ENCODE assay signal across 16 cellular contexts in genomic region chr11:131690776-131691557, GRCh38.
DNase-seq lines count a peak whose midpoint lies in the region; FAIRE-seq and TF ChIP-seq lines count a peak whose summit lies in the region.
"Had no signal": no experiment of that assay in that cellular context is flagged by ENCODE, and none has a peak within 500 bp of the region (broad histone marks: within the 10 kb centered on the region; RNA-seq: fewer than 3 reads in every experiment).

No MANE protein-coding gene starts in this region.

- no peaks in the 10 kb centered on the region for H3K9me3 Mint-ChIP-seq in HFFc6
- no peaks in the 10 kb centered on the region for H3K9me3 Mint-ChIP-seq in endothelial cell (ENCODE audit: unreplicated experiment)

- H3K4me3 Mint-ChIP-seq in HFFc6 (peak overlapping the region; percentile 79; the same call in 1 of the 2 replicates), endothelial cell (ENCODE audit: unreplicated experiment) (no peak overlapping the region)

- no peak for TF ChIP-seq POLR2A in endothelial cell of umbilical vein (IDR thresholded peaks at IDR 0.05; ENCODE audit: low read depth, low read length)

- no peak for DNase-seq in HFFc6
- DNase-seq in endothelial cell of umbilical vein (ENCODE audit: low read depth, low spot score): no peak
- DNase-seq in osteoblast (ENCODE audit: insufficient read length, low spot score, missing footprints): peak; percentile 29
- no peak for DNase-seq in OCI-M1 (lab: John Stamatoyannopoulos, UW)
- DNase-seq in endothelial cell (ENCODE audit: low spot score): no peak
- DNase-seq in HT-29 (ENCODE audit: low spot score): no peak
- DNase-seq: GF-D8, NCI-H187 treated with DMSO at 0.1 percent for 48 hours, SJCRH30 had no signal

- dilution Hi-C loops in endothelial cell of umbilical vein (cut with MboI; ENCODE audit: extremely low pct_ligation_motif_present, low sequenced_read_pairs): no loop called here

- POLR2A ChIA-PET in endothelial cell of umbilical vein (lab: Charles Lee): no interaction called here

- H3K27ac ChIP-seq in BLaER1 (no peak overlapping the region), endothelial cell of umbilical vein (ENCODE audit: insufficient read depth, low read depth, low read length) (no peak overlapping the region), osteoblast (ENCODE audit: low read depth, low read length) (no peak overlapping the region)
- H3K27ac ChIP-seq: A549, C4-2B, RWPE1, SJCRH30 had no signal

- H3K27me3 Mint-ChIP-seq in HFFc6 (ENCODE audit: insufficient read depth) (peaks cover 7% of the 10 kb centered on the region), endothelial cell (ENCODE audit: unreplicated experiment) (peaks cover 9% of the 10 kb centered on the region)

- H2AFZ ChIP-seq in endothelial cell of umbilical vein (ENCODE audit: low read depth, low read length): peak overlapping the region; percentile 38
- H2AFZ ChIP-seq in osteoblast (ENCODE audit: low read length): no peak overlapping the region

- no peak overlapping the region for H3K9ac ChIP-seq in BLaER1
- no peak overlapping the region for H3K9ac ChIP-seq in endothelial cell of umbilical vein (replicated peaks; ENCODE audit: extremely low read depth, insufficient read depth, low read length)

- no peaks in the 10 kb centered on the region for H3K9me1 ChIP-seq in endothelial cell of umbilical vein (replicated peaks; ENCODE audit: control insufficient read depth, extremely low read depth, insufficient read depth, low read length)

- TF ChIP-seq CTCF in HFFc6 (IDR thresholded peaks at IDR 0.05) (no peak), endothelial cell of umbilical vein (IDR thresholded peaks at IDR 0.05; ENCODE audit: extremely low read depth in 1 of 2, insufficient read depth in 1 of 2, low read depth in 1 of 2, low read length in 2 of 2) (no peak), osteoblast (IDR thresholded peaks at IDR 0.05; ENCODE audit: extremely low read depth, low read depth, low read length) (no peak), endothelial cell (IDR thresholded peaks at IDR 0.05; ENCODE audit: unreplicated experiment) (no peak)

- H3K4me2 ChIP-seq in BLaER1 (peak overlapping the region; percentile 81), endothelial cell of umbilical vein (ENCODE audit: insufficient read depth, low read length) (no peak overlapping the region), osteoblast (ENCODE audit: insufficient read depth, low read length) (peak overlapping the region; percentile 59)
- H3K4me2 ChIP-seq: A549 had no signal

- H3K36me3 Mint-ChIP-seq in HFFc6 (ENCODE audit: low read depth) (no peaks in the 10 kb centered on the region; the same call in 1 of the 2 replicates), endothelial cell (ENCODE audit: low read depth, unreplicated experiment) (peaks cover 3% of the 10 kb centered on the region)

- no peak overlapping the region; the same call in none of the 2 replicates for H3K27ac Mint-ChIP-seq in HFFc6
- H3K27ac Mint-ChIP-seq in endothelial cell (ENCODE audit: unreplicated experiment): no peak overlapping the region

- H4K20me1 ChIP-seq in BLaER1 (peaks cover 46% of the 10 kb centered on the region; the same call in 1 of the 2 replicates), endothelial cell of umbilical vein (replicated peaks; ENCODE audit: control insufficient read depth, extremely low read depth, insufficient read depth, low read length) (no peaks in the 10 kb centered on the region), osteoblast (ENCODE audit: insufficient read depth, low read length) (no peaks in the 10 kb centered on the region)

- H3K4me1 Mint-ChIP-seq in HFFc6 (ENCODE audit: low read depth): peaks cover 52% of the 10 kb centered on the region
- peaks cover 6% of the 10 kb centered on the region for H3K4me1 Mint-ChIP-seq in endothelial cell (ENCODE audit: unreplicated experiment)

- H3K4me3 ChIP-seq in BLaER1 (peak overlapping the region; percentile 28; the same call in 1 of the 2 replicates), endothelial cell of umbilical vein (replicated peaks in 1 of 3; ENCODE audit: insufficient read depth in 1 of 3, low read depth in 1 of 3, low read length in 3 of 3) (no peak overlapping the region), osteoblast (ENCODE audit: insufficient read depth, low read length) (no peak overlapping the region)
- H3K4me3 ChIP-seq: A549, SJCRH30 had no signal

- BruUV-seq in endothelial cell of umbilical vein (replicated peaks; lab: Mats Ljungman, UMichigan): no TSS peak

- H3K9me3 ChIP-seq in BLaER1: no peaks in the 10 kb centered on the region
- H3K9me3 ChIP-seq in endothelial cell of umbilical vein (replicated peaks; ENCODE audit: control insufficient read depth, insufficient read depth, low read length): no peaks in the 10 kb centered on the region
- no peaks in the 10 kb centered on the region for H3K9me3 ChIP-seq in osteoblast (ENCODE audit: low read depth, low read length)
- H3K9me3 ChIP-seq: A549, SJCRH30 had no signal

- FAIRE-seq in endothelial cell of umbilical vein (lab: Jason Lieb, UNC): no peak
- FAIRE-seq: A549, GM12892, H54, HTR-8/SVneo had no signal

- CTCF ChIA-PET in endothelial cell of umbilical vein (lab: Charles Lee): interaction anchor here (0.6 to 10.9 kb wide), 21 partner anchors 11 to 1373 kb away, joined by 3 to 263 read pairs (median 4); no protein-coding TSS in a partner anchor

- no peaks in the 10 kb centered on the region for H3K36me3 ChIP-seq in BLaER1
- no peaks in the 10 kb centered on the region for H3K36me3 ChIP-seq in endothelial cell of umbilical vein (ENCODE audit: control insufficient read depth in 2 of 2, extremely low read depth in 1 of 2, insufficient read depth in 2 of 2, low read length in 2 of 2)
- H3K36me3 ChIP-seq in osteoblast (ENCODE audit: insufficient read depth, low read length): no peaks in the 10 kb centered on the region
- H3K36me3 ChIP-seq: SJCRH30 had no signal

- peaks cover 14% of the 10 kb centered on the region for H3K4me1 ChIP-seq in BLaER1
- no peaks in the 10 kb centered on the region for H3K4me1 ChIP-seq in endothelial cell of umbilical vein (ENCODE audit: control insufficient read depth, extremely low read depth, insufficient read depth, low read length)
- peaks cover 10% of the 10 kb centered on the region for H3K4me1 ChIP-seq in osteoblast (ENCODE audit: insufficient read depth, low read length)
- H3K4me1 ChIP-seq: A549, SJCRH30 had no signal

- intact Hi-C loops in endothelial cell of umbilical vein (cut with micrococcal nuclease): loop anchor here (1.0 kb wide), 2 partner anchors 54 to 1373 kb away; no protein-coding TSS in a partner anchor

- H3K79me2 ChIP-seq in endothelial cell of umbilical vein (ENCODE audit: control insufficient read depth, insufficient read depth, low read length) (no peaks in the 10 kb centered on the region), osteoblast (ENCODE audit: insufficient read depth, low read length) (no peaks in the 10 kb centered on the region)

- H3K27me3 ChIP-seq in BLaER1 (peaks cover 76% of the 10 kb centered on the region), endothelial cell of umbilical vein (ENCODE audit: control insufficient read depth in 2 of 2, insufficient read depth in 2 of 2, low read length in 2 of 2) (peaks cover 0 to 2% of the 10 kb centered on the region in 2 experiments), osteoblast (ENCODE audit: insufficient read depth, low read length) (peaks cover 3% of the 10 kb centered on the region)

TF ChIP-seq in endothelial cell of umbilical vein, 7 proteins besides CTCF, POLR2A, EP300 and RAD21:
- TF ChIP-seq FOS (IDR thresholded peaks at IDR 0.05; ENCODE audit: borderline replicate concordance, insufficient read depth, low read length): no peak
- no peak for TF ChIP-seq JUN (IDR thresholded peaks at IDR 0.05; ENCODE audit: borderline replicate concordance, insufficient read depth, insufficient read length, low read depth)
- TF ChIP-seq MAX (IDR thresholded peaks at IDR 0.05; ENCODE audit: insufficient read depth, insufficient read length): no peak
- no peak for TF ChIP-seq MYC (IDR thresholded peaks at IDR 0.05; ENCODE audit: low read depth, low read length)
- no peak for TF ChIP-seq GATA2 (IDR thresholded peaks at IDR 0.05; ENCODE audit: insufficient read depth, insufficient read length, low read depth, low read length)
- TF ChIP-seq POLR2AphosphoS5 (IDR thresholded peaks at IDR 0.05; ENCODE audit: insufficient read depth, low read depth, low read length): no peak
- no peak for TF ChIP-seq EZH2 (IDR thresholded peaks at IDR 0.05; ENCODE audit: borderline replicate concordance, low read depth, low read length, severe bottlenecking)
